Comparison of ENCODE assay signal across 21 cellular contexts in genomic region chr9:115923410-115923809, GRCh38.
"Had no signal": no experiment of that assay in that cellular context is flagged by ENCODE, and none has a peak within 500 bp of the region (broad histone marks: within the 10 kb centered on the region; RNA-seq: fewer than 3 reads in every experiment).

No MANE protein-coding gene starts in this region.

- H3K36me3 ChIP-seq: right lobe of liver, transverse colon had no signal

- H3K4me3 ChIP-seq: body of pancreas, mucosa of descending colon, right lobe of liver, transverse colon had no signal

- H3K9me3 ChIP-seq: body of pancreas, mucosa of descending colon, right lobe of liver, transverse colon had no signal

- H3K27ac ChIP-seq: body of pancreas, parathyroid adenoma, transverse colon had no signal

- ATAC-seq: activated T-cell treated with anti-CD3 and anti-CD28 coated beads, Interleukin-2, amount 50 U/mL, for 72 hours; stimulated activated naive B cell treated with anti-CD40 and anti-IgM and Interleukin-4, amounts not matched to agents 10 μg/mL and 1 μg/mL and 100 μg/mL, for 72 hours had no signal

- H3K27me3 ChIP-seq: body of pancreas, right lobe of liver, transverse colon had no signal

- H3K9ac ChIP-seq: parathyroid adenoma had no signal

- H3K4me1 ChIP-seq: parathyroid adenoma, transverse colon had no signal

- DNase-seq: activated B cell treated with CpG ODN at 0.5 μM for 24 hours; activated CD4-positive, alpha-beta memory T cell treated with anti-CD3 and anti-CD28 coated beads for 36 hours; activated CD4-positive, alpha-beta T cell treated with anti-CD3 and anti-CD28 coated beads for 48 hours; activated effector memory CD4-positive, alpha-beta T cell treated with Interleukin-2 at 50 U/mL for 16 hours; activated naive CD4-positive, alpha-beta T cell treated with anti-CD3 and anti-CD28 coated beads, Interleukin-2, amount 10 ng/mL, durations not matched to agents 7 days and 5 days; activated T-cell treated with anti-CD3 and anti-CD28 coated beads, Interleukin-2, amount 50 U/mL, for 72 hours; amygdala; caudate nucleus; dermis blood vessel endothelial cell; effector CD8-positive, alpha-beta T cell; erythroblast; glutamatergic neuron; mesendoderm; nephron progenitor cell; stimulated activated CD4-positive, alpha-beta T cell treated with anti-CD3 and anti-CD28 coated beads, Interleukin-15, amount 100 ng/mL, for 24 hours; stimulated activated naive B cell treated with anti-CD40 and anti-IgM and Interleukin-4, amounts not matched to agents 10 μg/mL and 1 μg/mL and 100 μg/mL, for 72 hours had no signal
